Comparison of ENCODE assay signal across 29 cellular contexts in genomic region chr5:165981721-165982120, GRCh38.
"Had no signal": no experiment of that assay in that cellular context is flagged by ENCODE, and none has a peak within 500 bp of the region (broad histone marks: within the 10 kb centered on the region; RNA-seq: fewer than 3 reads in every experiment).

No MANE protein-coding gene starts in this region.

- H3K27ac Mint-ChIP-seq: activated CD4-positive, alpha-beta memory T cell treated with anti-CD3 and anti-CD28 coated beads, Interleukin-2, amount 10 ng/mL, durations not matched to agents 7 days and 5 days; activated CD4-positive, alpha-beta T cell treated with anti-CD3 and anti-CD28 coated beads, Interleukin-2, amount 10 ng/mL, durations not matched to agents 7 days and 5 days; activated naive CD8-positive, alpha-beta T cell; activated T-cell treated with anti-CD3 and anti-CD28 coated beads, Interleukin-2, amount 50 U/mL, for 24 hours; activated T-helper 17 cell treated with anti-CD3 and anti-CD28 coated beads, Interleukin-2, amount 50 U/mL, for 72 hours; WTC11 had no signal

- H3K4me3 ChIP-seq: body of pancreas, cardiac muscle cell, colonic mucosa, esophagus squamous epithelium, gastroesophageal sphincter had no signal

- H3K36me3 ChIP-seq: cardiac muscle cell, colonic mucosa, esophagus squamous epithelium, gastroesophageal sphincter had no signal

- H3K4me3 Mint-ChIP-seq: activated CD4-positive, alpha-beta memory T cell treated with anti-CD3 and anti-CD28 coated beads, Interleukin-2, amount 10 ng/mL, durations not matched to agents 7 days and 5 days; activated CD4-positive, alpha-beta T cell treated with anti-CD3 and anti-CD28 coated beads, Interleukin-2, amount 10 ng/mL, durations not matched to agents 7 days and 5 days; activated naive CD8-positive, alpha-beta T cell; activated T-cell treated with anti-CD3 and anti-CD28 coated beads, Interleukin-2, amount 50 U/mL, for 24 hours; activated T-helper 17 cell treated with anti-CD3 and anti-CD28 coated beads, Interleukin-2, amount 50 U/mL, for 72 hours; WTC11 had no signal

- H3K27me3 ChIP-seq: body of pancreas, cardiac muscle cell, colonic mucosa, esophagus squamous epithelium, gastroesophageal sphincter had no signal

- H3K27me3 Mint-ChIP-seq: activated CD4-positive, alpha-beta memory T cell treated with anti-CD3 and anti-CD28 coated beads, Interleukin-2, amount 10 ng/mL, durations not matched to agents 7 days and 5 days; activated CD4-positive, alpha-beta T cell treated with anti-CD3 and anti-CD28 coated beads, Interleukin-2, amount 10 ng/mL, durations not matched to agents 7 days and 5 days; activated naive CD8-positive, alpha-beta T cell; activated T-cell treated with anti-CD3 and anti-CD28 coated beads, Interleukin-2, amount 50 U/mL, for 24 hours; activated T-helper 17 cell treated with anti-CD3 and anti-CD28 coated beads, Interleukin-2, amount 50 U/mL, for 72 hours had no signal

- H3K36me3 Mint-ChIP-seq: activated naive CD8-positive, alpha-beta T cell; WTC11 had no signal

- H3K4me1 Mint-ChIP-seq: activated CD4-positive, alpha-beta memory T cell treated with anti-CD3 and anti-CD28 coated beads, Interleukin-2, amount 10 ng/mL, durations not matched to agents 7 days and 5 days; activated CD4-positive, alpha-beta T cell treated with anti-CD3 and anti-CD28 coated beads, Interleukin-2, amount 10 ng/mL, durations not matched to agents 7 days and 5 days; activated T-helper 17 cell treated with anti-CD3 and anti-CD28 coated beads, Interleukin-2, amount 50 U/mL, for 72 hours; WTC11 had no signal

- H3K9me3 ChIP-seq: body of pancreas, colonic mucosa, gastroesophageal sphincter had no signal

- H3K9me3 Mint-ChIP-seq: WTC11 had no signal

- ATAC-seq: activated T-helper 17 cell treated with anti-CD3 and anti-CD28 coated beads, Interleukin-2, amount 50 U/mL, for 72 hours; body of pancreas; gastroesophageal sphincter; WTC11 had no signal

- DNase-seq: activated CD4-positive, alpha-beta memory T cell treated with anti-CD3 and anti-CD28 coated beads, Interleukin-2, amount 10 ng/mL, durations not matched to agents 7 days and 5 days; activated CD4-positive, alpha-beta T cell treated with anti-CD3 and anti-CD28 coated beads for 1 hour; activated CD4-positive, alpha-beta T cell treated with anti-CD3 and anti-CD28 coated beads for 4 hours; activated CD4-positive, alpha-beta T cell treated with anti-CD3 and anti-CD28 coated beads, Interleukin-2, amount 10 ng/mL, durations not matched to agents 7 days and 5 days; activated CD4-positive, alpha-beta T cell treated with anti-CD3 and anti-CD28 coated beads, Interleukin-2, amount 50 U/mL, for 4 hours; activated CD8-positive, alpha-beta memory T cell treated with anti-CD3 and anti-CD28 coated beads, Interleukin-2, amount 50 U/mL, for 48 hours; activated effector memory CD4-positive, alpha-beta T cell treated with Interleukin-2 at 50 U/mL for 16 hours; activated gamma-delta T cell treated with Interleukin-2 at 50 U/mL for 16 hours; activated naive CD4-positive, alpha-beta T cell treated with anti-CD3 and anti-CD28 coated beads, Interleukin-2, amount 50 U/mL, for 16 hours; activated naive CD4-positive, alpha-beta T cell treated with Interleukin-2 at 50 U/mL for 16 hours; activated T-cell treated with anti-CD3 and anti-CD28 coated beads for 4 hours; activated T-cell treated with anti-CD3 and anti-CD28 coated beads, Interleukin-2, amount 50 U/mL, for 24 hours; amygdala; aorta; body of pancreas; central memory CD4-positive, alpha-beta T cell; cerebellar nuclear complex; colonic mucosa; effector CD8-positive, alpha-beta T cell; esophagus squamous epithelium; foreskin melanocyte; head of caudate nucleus; T-helper 2 cell had no signal

- H3K27ac ChIP-seq: body of pancreas, cardiac muscle cell, colonic mucosa, epithelial cell of prostate, esophagus squamous epithelium, gastroesophageal sphincter had no signal

- H3K4me1 ChIP-seq: body of pancreas, colonic mucosa, esophagus squamous epithelium, gastroesophageal sphincter had no signal
